Comparison of ENCODE assay signal across 9 cellular contexts in the genomic region with DNA sequence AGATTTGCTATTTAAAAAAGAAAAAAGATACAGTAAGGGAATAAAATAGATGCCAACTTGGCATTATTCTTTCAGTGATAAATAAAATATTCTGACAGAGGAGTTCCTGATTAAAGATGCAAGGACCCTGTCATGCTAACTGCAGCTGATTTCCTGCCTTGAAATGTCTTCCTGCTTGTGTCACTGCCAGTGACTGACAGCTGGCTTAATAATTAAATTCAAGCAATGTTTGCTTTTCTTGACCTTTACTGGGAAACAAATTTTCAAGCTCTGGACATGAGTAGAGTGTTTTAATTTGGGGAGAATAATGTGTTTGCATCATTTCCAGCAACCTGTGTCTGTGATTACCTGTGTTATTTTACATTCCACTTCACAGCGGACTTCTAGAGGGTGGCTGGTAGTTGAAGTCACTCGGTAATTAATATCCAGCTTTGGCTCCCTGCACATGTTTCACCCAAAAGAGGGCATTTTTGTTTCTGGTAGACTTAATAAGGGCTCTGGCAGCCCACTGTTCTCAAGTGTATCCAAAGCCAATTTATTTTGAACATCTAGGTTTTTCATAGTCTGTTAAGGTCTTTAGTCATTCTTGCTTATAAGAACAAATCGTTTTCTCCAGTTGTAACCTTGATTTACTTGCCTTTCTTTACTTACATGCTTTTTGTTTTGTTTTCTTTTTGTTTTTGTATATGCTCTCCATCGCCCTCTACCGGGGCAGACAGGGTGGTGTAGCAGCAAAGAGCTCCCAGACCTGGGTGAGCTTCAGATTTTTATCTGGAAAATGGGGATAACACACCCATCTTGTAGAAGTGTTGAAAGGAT. TPM values are rescaled to one million over a fixed set of nuclear protein-coding genes. Genes with fewer than 3 reads are reported as not detected.
A peak's percentile ranks its signal among the peaks of the same experiment; 100 is the strongest.
DNase-seq lines count a peak whose midpoint lies in the region; FAIRE-seq and TF ChIP-seq lines count a peak whose summit lies in the region.
"Had no signal": no experiment of that assay in that cellular context is flagged by ENCODE, and none has a peak within 500 bp of the region (broad histone marks: within the 10 kb centered on the region; RNA-seq: fewer than 3 reads in every experiment).

No MANE protein-coding gene starts in this region.

- peak; percentile 50 for DNase-seq in EH (ENCODE audit: low read depth)
- DNase-seq in H4 (ENCODE audit: low spot score), result peak; percentile 36
- peak; percentile 35 for DNase-seq in NCI-H774 (lab: John Stamatoyannopoulos, UW)
- peak; percentile 70 for DNase-seq in activated CD8-positive, alpha-beta memory T cell treated with anti-CD3 and anti-CD28 coated beads, Interleukin-2, amount 50 U/mL, for 48 hours
- DNase-seq in fibroblast of peridontal ligament (ENCODE audit: extremely low read depth), result peak; percentile 61
- no peak for DNase-seq in GF-D8 (lab: John Stamatoyannopoulos, UW)
- DNase-seq in RCC 7860 (ENCODE audit: low spot score), result no peak

- H2AFZ ChIP-seq in parathyroid adenoma, result peak overlapping the region; percentile 28

- TF ChIP-seq CTCF in parathyroid adenoma (IDR thresholded peaks at IDR 0.05), result peak; percentile 61

- H3K9me3 ChIP-seq in parathyroid adenoma (ENCODE audit: control insufficient read depth, low read length), result no peaks in the 10 kb centered on the region

- H3K4me2 ChIP-seq in parathyroid adenoma (ENCODE audit: low read length), result peak overlapping the region; percentile 78

- no peaks in the 10 kb centered on the region for H3K4me1 ChIP-seq in parathyroid adenoma

- H3K4me3 ChIP-seq in parathyroid adenoma (ENCODE audit: low read depth, low read length), result peak overlapping the region; percentile 27

- H3K36me3 ChIP-seq in parathyroid adenoma (ENCODE audit: control insufficient read depth, insufficient read depth, low read length), result no peaks in the 10 kb centered on the region

- FAIRE-seq in RCC 7860 (lab: Jason Lieb, UNC), result no peak

- no peak overlapping the region for H3K27ac ChIP-seq in parathyroid adenoma
- H3K27ac ChIP-seq: epithelial cell of prostate had no signal

- H3K79me2 ChIP-seq in parathyroid adenoma, result no peaks in the 10 kb centered on the region

- H3K27me3 ChIP-seq in parathyroid adenoma (ENCODE audit: control insufficient read depth, insufficient read depth, low read length), result no peaks in the 10 kb centered on the region

- no peak overlapping the region for H3K9ac ChIP-seq in parathyroid adenoma

RNA-seq across cellular contexts. Expression of a gene that starts 48.5 kb away (rescaled TPM):
- not detected in 2 replicates for total RNA-seq in H4 (2014; rRNA removed; shearing (Covaris generic))

Comparison
In these comparisons a context has a peak if more than half of its experiments do, and no peak if none do; other contexts are left out.
1. DNase-seq: peak in EH (single experiment), H4 (single experiment), NCI-H774 (single experiment), activated CD8-positive, alpha-beta memory T cell treated with anti-CD3 and anti-CD28 coated beads, Interleukin-2, amount 50 U/mL, for 48 hours (single experiment) and fibroblast of peridontal ligament (single experiment); none in GF-D8 (single experiment) and RCC 7860 (single experiment).